ENCODE assay signal across 19 cellular contexts in the genomic region with DNA sequence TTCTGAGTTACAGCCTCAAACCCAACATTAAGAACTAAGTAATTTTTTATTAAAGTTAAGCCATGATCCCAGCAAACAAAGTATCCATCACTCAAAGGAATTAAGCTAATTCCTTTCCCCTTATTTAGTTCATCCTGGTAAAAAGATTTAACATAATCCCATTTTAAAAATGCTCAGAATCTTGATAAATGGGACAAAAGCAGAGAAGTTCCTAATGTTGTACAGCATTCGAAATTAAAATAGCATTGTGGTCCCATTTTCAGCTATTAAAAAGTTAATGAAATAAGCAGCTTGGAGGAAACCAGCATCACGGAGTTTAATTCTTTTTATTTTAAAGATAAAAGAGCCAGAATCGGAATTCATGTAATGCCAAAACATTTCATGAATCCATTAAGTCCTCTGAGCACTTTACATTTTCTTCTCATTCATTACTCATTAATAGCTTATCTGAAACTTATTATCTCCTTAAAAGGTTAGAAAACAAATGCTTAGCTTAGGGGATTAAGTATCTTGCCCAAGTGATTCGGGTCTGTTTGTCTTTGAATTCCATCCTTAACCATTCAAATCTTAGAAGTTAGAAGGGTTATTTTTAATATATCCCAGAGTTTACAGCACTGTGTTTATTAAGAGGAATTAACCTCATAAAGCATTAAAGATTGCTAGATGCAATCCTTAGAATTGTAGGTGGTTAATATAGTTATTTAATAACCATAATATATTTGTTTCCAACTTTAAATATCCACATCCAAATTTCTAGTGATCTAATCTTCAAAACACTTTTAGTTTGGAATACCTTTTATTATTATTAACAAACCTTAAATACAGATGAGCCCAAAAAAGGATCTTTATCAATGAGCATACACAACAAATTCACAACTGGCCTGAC. TPM values are rescaled to one million over a fixed set of nuclear protein-coding genes. Genes with fewer than 3 reads are reported as not detected.
DNase-seq lines count a peak whose midpoint lies in the region; ATAC-seq and TF ChIP-seq lines count a peak whose summit lies in the region.
"Had no signal": no experiment of that assay in that cellular context is flagged by ENCODE, and none has a peak within 500 bp of the region (broad histone marks: within the 10 kb centered on the region; RNA-seq: fewer than 3 reads in every experiment).

No MANE protein-coding gene starts in this region.

- peak overlapping the region; percentile 5 for H3K27ac ChIP-seq in psoas muscle
- no peak overlapping the region for H3K27ac ChIP-seq in PC-3 (ENCODE audit: low read length)
- H3K27ac ChIP-seq: spleen had no signal

- H3K27me3 Mint-ChIP-seq in Calu3 (ENCODE audit: unreplicated experiment): no peaks in the 10 kb centered on the region
- H3K27me3 Mint-ChIP-seq in activated CD8-positive, alpha-beta T cell treated with anti-CD3 and anti-CD28 coated beads, Interleukin-2, amount 10 ng/mL, durations not matched to agents 7 days and 5 days (ENCODE audit: low read depth): no peaks in the 10 kb centered on the region

- H3K4me3 ChIP-seq in psoas muscle (peak overlapping the region; percentile 8), PC-3 (ENCODE audit: low read length) (no peak overlapping the region)
- H3K4me3 ChIP-seq: HAP-1, spleen, upper lobe of left lung had no signal

- H3K4me3 Mint-ChIP-seq in Calu3 (ENCODE audit: low read depth, unreplicated experiment): no peak overlapping the region
- no peak overlapping the region for H3K4me3 Mint-ChIP-seq in activated CD8-positive, alpha-beta T cell treated with anti-CD3 and anti-CD28 coated beads, Interleukin-2, amount 10 ng/mL, durations not matched to agents 7 days and 5 days

- peaks cover 59% of the 10 kb centered on the region for H3K4me1 ChIP-seq in psoas muscle
- H3K4me1 ChIP-seq in PC-3 (ENCODE audit: insufficient read depth, low read length): 0 out of 2 replicates have a peak, but pooled peaks cover 8% of the 10 kb centered on the region

- WGBS in psoas muscle, 3 donors: 43 to 59% (median 44%) methylated on average over 4 of the region's 4 CpGs

- H3F3A ChIP-seq in PC-3 (ENCODE audit: low read length, unreplicated experiment): no peaks in the 10 kb centered on the region

- no peak for DNase-seq in Calu3
- DNase-seq in NCI-H82 (lab: John Stamatoyannopoulos, UW): peak; percentile 56
- peak; percentile 1 for DNase-seq in cerebellar cortex (ENCODE audit: low spot score)
- DNase-seq in psoas muscle: no peak
- no peak for DNase-seq in stimulated activated naive CD4-positive, alpha-beta T cell (lab: John Stamatoyannopoulos, UW)
- no peak for DNase-seq in activated CD8-positive, alpha-beta T cell treated with anti-CD3 and anti-CD28 coated beads, Interleukin-2, amount 10 ng/mL, durations not matched to agents 7 days and 5 days
- no peak for DNase-seq in HPDE6-E6E7 (ENCODE audit: extremely low spot score)
- DNase-seq in PC-3: no peak
- DNase-seq: activated CD4-positive, alpha-beta T cell treated with anti-CD3 and anti-CD28 coated beads for 48 hours; AML-193; glutamatergic neuron; left cardiac atrium; mesendoderm; NCI-H1105; NCI-H2029 treated with DMSO at 0.1 percent for 48 hours; spleen; stimulated activated CD4-positive, alpha-beta T cell treated with anti-CD3 and anti-CD28 coated beads, Interleukin-4, amount 100 ng/mL, for 4 hours; upper lobe of left lung had no signal

- peaks cover 27% of the 10 kb centered on the region for H3K4me1 Mint-ChIP-seq in Calu3 (ENCODE audit: low read depth, unreplicated experiment)
- peaks cover 45% of the 10 kb centered on the region for H3K4me1 Mint-ChIP-seq in activated CD8-positive, alpha-beta T cell treated with anti-CD3 and anti-CD28 coated beads, Interleukin-2, amount 10 ng/mL, durations not matched to agents 7 days and 5 days (ENCODE audit: low read depth)

- POLR2A ChIA-PET in activated CD8-positive, alpha-beta T cell treated with anti-CD3 and anti-CD28 coated beads, Interleukin-2, amount 10 ng/mL, durations not matched to agents 7 days and 5 days (lab: Charles Lee): interaction anchor here (0.8 to 2.1 kb wide), 3 partner anchors 9 to 66 kb away, joined by 3 to 12 read pairs (median 4); partner anchors contain the start of genes CPNE1, RBM12 and RBM39
- POLR2A ChIA-PET in PC-3 (lab: Charles Lee; ENCODE audit: unreplicated experiment): interaction anchor here (1.0 kb wide), 1 partner anchor 11 kb away, joined by 3 read pairs; the partner anchor contains the start of gene RBM39

- no peak overlapping the region for H3K9ac ChIP-seq in PC-3 (ENCODE audit: low read length)

- ATAC-seq in psoas muscle: no peak
- no peak for ATAC-seq in activated CD8-positive, alpha-beta T cell treated with anti-CD3 and anti-CD28 coated beads, Interleukin-2, amount 10 ng/mL, durations not matched to agents 7 days and 5 days
- no peak for ATAC-seq in PC-3
- ATAC-seq: left cardiac atrium had no signal

- TF ChIP-seq CTCF in Calu3 (IDR thresholded peaks at IDR 0.05; ENCODE audit: unreplicated experiment) (no peak), psoas muscle (IDR thresholded peaks at IDR 0.05) (no peak), PC-3 (conservative IDR thresholded peaks at IDR 0.05; ENCODE audit: low read depth, low read length) (no peak)

- H3K27me3 ChIP-seq in psoas muscle (ENCODE audit: insufficient read depth in 3 of 3, low read length in 2 of 3) (no peaks in the 10 kb centered on the region), PC-3 (ENCODE audit: low read length) (no peaks in the 10 kb centered on the region)
- H3K27me3 ChIP-seq: spleen, upper lobe of left lung had no signal

- intact Hi-C loops in Calu3 (cut with micrococcal nuclease; ENCODE audit: unreplicated experiment) (no loop called here), psoas muscle (cut with DNase I) (no loop called here), PC-3 (cut with micrococcal nuclease) (no loop called here)

- peak overlapping the region; percentile 2 for H3K27ac Mint-ChIP-seq in Calu3 (ENCODE audit: unreplicated experiment)
- H3K27ac Mint-ChIP-seq in activated CD8-positive, alpha-beta T cell treated with anti-CD3 and anti-CD28 coated beads, Interleukin-2, amount 10 ng/mL, durations not matched to agents 7 days and 5 days: no peak overlapping the region

- CTCF ChIA-PET in Calu3 (lab: Charles Lee) (interaction anchor here (0.8 to 1.2 kb wide), 2 partner anchors 8 to 31 kb away, joined by 3 to 4 read pairs; partner anchors contain the start of genes NFS1 and ROMO1), PC-3 (lab: Charles Lee) (interaction anchor here (0.5 kb wide), 1 partner anchor 634 kb away, joined by 3 read pairs; no protein-coding TSS in a partner anchor)
- CTCF ChIA-PET in activated CD8-positive, alpha-beta T cell treated with anti-CD3 and anti-CD28 coated beads, Interleukin-2, amount 10 ng/mL, durations not matched to agents 7 days and 5 days (lab: Charles Lee): interaction anchor here (0.6 to 1.9 kb wide), 4 partner anchors 9 to 1293 kb away, joined by 4 to 5 read pairs (median 4); partner anchors contain the start of gene RBM39

- H3K9me2 ChIP-seq in PC-3 (replicated peaks; ENCODE audit: low read length): no peaks in the 10 kb centered on the region

- no peak overlapping the region for H3K4me2 ChIP-seq in PC-3 (ENCODE audit: low read length)

- no peaks in the 10 kb centered on the region for H3K9me3 Mint-ChIP-seq in Calu3 (ENCODE audit: low read depth, unreplicated experiment)
- H3K9me3 Mint-ChIP-seq in activated CD8-positive, alpha-beta T cell treated with anti-CD3 and anti-CD28 coated beads, Interleukin-2, amount 10 ng/mL, durations not matched to agents 7 days and 5 days (ENCODE audit: insufficient read depth): no peaks in the 10 kb centered on the region

- H3K9me3 ChIP-seq in psoas muscle (no peaks in the 10 kb centered on the region), PC-3 (ENCODE audit: low read length) (no peaks in the 10 kb centered on the region)
- H3K9me3 ChIP-seq: HAP-1, spleen, upper lobe of left lung had no signal

- H3K79me2 ChIP-seq in PC-3 (ENCODE audit: low read length): peaks cover 94% of the 10 kb centered on the region

- BruUV-seq in Calu3 (replicated peaks; lab: Mats Ljungman, UMichigan): no TSS peak
- no TSS peak for BruUV-seq in PC-3 (replicated peaks; lab: Mats Ljungman, UMichigan)

- H3K36me3 ChIP-seq in psoas muscle (ENCODE audit: insufficient read depth in 1 of 2, low read depth in 1 of 2) (peaks cover 11 to 100% of the 10 kb centered on the region in 2 donors), PC-3 (ENCODE audit: low read depth, low read length) (peaks cover 91% of the 10 kb centered on the region)

- H4K20me1 ChIP-seq in PC-3 (ENCODE audit: low read length): peaks cover 84% of the 10 kb centered on the region

- peaks cover 96% of the 10 kb centered on the region for H3K36me3 Mint-ChIP-seq in Calu3 (ENCODE audit: insufficient read depth, unreplicated experiment)
- H3K36me3 Mint-ChIP-seq in activated CD8-positive, alpha-beta T cell treated with anti-CD3 and anti-CD28 coated beads, Interleukin-2, amount 10 ng/mL, durations not matched to agents 7 days and 5 days (ENCODE audit: low read depth): peaks cover 66% of the 10 kb centered on the region

- no peak overlapping the region for H2AFZ ChIP-seq in PC-3 (ENCODE audit: low read length)

RNA-seq across cellular contexts. Expression of gene RBM39, which starts 11.2 kb away (rescaled TPM):
- total RNA-seq in Calu3 (2022) (422 and 479 TPM in 2 replicates), psoas muscle (100 to 1,000 TPM in 3 of 4 donors, 10 to 100 TPM in 1; 93.0 to 171 (median 139) TPM), PC-3 (2014; rRNA removed) (286 and 341 TPM in 2 replicates)
- 100 to 1,000 TPM; 115 to 151 (median 123) TPM for polyA plus RNA-seq in psoas muscle
- total RNA-seq in activated CD8-positive, alpha-beta T cell treated with anti-CD3 and anti-CD28 coated beads, Interleukin-2, amount 10 ng/mL, durations not matched to agents 7 days and 5 days: 100 to 1,000 TPM; 333 to 358 TPM

RNA-seq across cellular contexts. Expression of gene ROMO1, which starts 31.6 kb away (rescaled TPM):
- 230 and 267 TPM in 2 replicates for total RNA-seq in Calu3 (2022)
- total RNA-seq in psoas muscle: 100 to 1,000 TPM; 133 to 172 (median 143) TPM
- polyA plus RNA-seq in psoas muscle: 100 to 1,000 TPM; 253 to 379 (median 323) TPM
- total RNA-seq in activated CD8-positive, alpha-beta T cell treated with anti-CD3 and anti-CD28 coated beads, Interleukin-2, amount 10 ng/mL, durations not matched to agents 7 days and 5 days: 100 to 1,000 TPM; 134 to 143 TPM
- total RNA-seq in PC-3 (2014; rRNA removed): 479 and 530 TPM in 2 replicates

RNA-seq across cellular contexts. Expression of gene NFS1, which starts 31.7 kb away (rescaled TPM):
- total RNA-seq in Calu3 (2022) (44.6 and 53.0 TPM in 2 replicates), psoas muscle (10 to 100 TPM; 23.6 to 45.0 (median 40.3) TPM), PC-3 (2014; rRNA removed) (71.8 and 75.8 TPM in 2 replicates)
- polyA plus RNA-seq in psoas muscle: 10 to 100 TPM; 19.8 to 35.2 (median 26.1) TPM
- 10 to 100 TPM; 32.7 to 34.7 TPM for total RNA-seq in activated CD8-positive, alpha-beta T cell treated with anti-CD3 and anti-CD28 coated beads, Interleukin-2, amount 10 ng/mL, durations not matched to agents 7 days and 5 days

RNA-seq across cellular contexts. Expression of gene PHF20, which starts 41.0 kb away (rescaled TPM):
- total RNA-seq in Calu3 (2022) (47.4 and 56.7 TPM in 2 replicates), psoas muscle (10 to 100 TPM; 57.7 to 97.9 (median 68.4) TPM), PC-3 (2014; rRNA removed) (37.2 and 56.3 TPM in 2 replicates)
- 10 to 100 TPM; 32.1 to 95.7 (median 58.6) TPM for polyA plus RNA-seq in psoas muscle
- total RNA-seq in activated CD8-positive, alpha-beta T cell treated with anti-CD3 and anti-CD28 coated beads, Interleukin-2, amount 10 ng/mL, durations not matched to agents 7 days and 5 days: 10 to 100 TPM; 53.6 to 61.5 TPM

Comparison
In these comparisons a context has a peak if more than half of its experiments do, and no peak if none do; other contexts are left out.
1. DNase-seq: peak in NCI-H82 (single experiment) and cerebellar cortex (single experiment); none in Calu3 (single experiment), psoas muscle (0 of 2), stimulated activated naive CD4-positive, alpha-beta T cell (0 of 6), activated CD8-positive, alpha-beta T cell treated with anti-CD3 and anti-CD28 coated beads, Interleukin-2, amount 10 ng/mL, durations not matched to agents 7 days and 5 days (single experiment), HPDE6-E6E7 (single experiment) and PC-3 (single experiment).